In genomic region chr20:62914970-62915457, GRCh38 we compare ENCODE assay signal across 8 cellular contexts. TPM values are rescaled to one million over a fixed set of nuclear protein-coding genes. Genes with fewer than 3 reads are reported as not detected.
DNase-seq lines count a peak whose midpoint lies in the region; ATAC-seq and TF ChIP-seq lines count a peak whose summit lies in the region.
"Had no signal": no experiment of that assay in that cellular context is flagged by ENCODE, and none has a peak within 500 bp of the region (broad histone marks: within the 10 kb centered on the region; RNA-seq: fewer than 3 reads in every experiment).

No MANE protein-coding gene starts in this region.

- H3K9me3 ChIP-seq in GM23248 (ENCODE audit: low read depth) = no peaks in the 10 kb centered on the region
- no peaks in the 10 kb centered on the region for H3K9me3 ChIP-seq in mucosa of descending colon
- H3K9me3 ChIP-seq: thyroid gland had no signal

- H3K27ac ChIP-seq in GM23248 = 0 out of 2 replicates have a peak overlapping the region, but pooled peaks have one; percentile 10
- H3K27ac ChIP-seq: thyroid gland had no signal

- H3K9me2 ChIP-seq in GM23248 (ENCODE audit: insufficient read depth) = no peaks in the 10 kb centered on the region

- no peak overlapping the region for H2AFZ ChIP-seq in GM23248

- 54 to 63% methylated on average over 8 of the region's 8 CpGs for WGBS in GM23248 (ENCODE audit: low coverage in 1 of 2, low lambda C conversion rate in 2 of 2, missing lambda C conversion rate in 2 of 2), 2 experiments

- H3K4me3 ChIP-seq in GM23248 (no peak overlapping the region), mucosa of descending colon (no peak overlapping the region)
- H3K4me3 ChIP-seq: thyroid gland had no signal

- in situ Hi-C loops in GM23248 (cut with MboI) = no loop called here

- intact Hi-C loops in mucosa of descending colon (cut with DNase I, micrococcal nuclease) = no loop called here

- H3K4me1 ChIP-seq in GM23248 (ENCODE audit: insufficient read depth) (0 out of 2 replicates have a peak, but pooled peaks cover 2% of the 10 kb centered on the region), mucosa of descending colon (ENCODE audit: low read depth) (peaks cover 40% of the 10 kb centered on the region)

- DNase-seq in GM23248 (peak; percentile 52), NCI-H510A treated with DMSO at 0.1 percent for 48 hours (lab: John Stamatoyannopoulos, UW) (peak; percentile 84), mucosa of descending colon (no peak), dedifferentiated amniotic fluid mesenchymal stem cell (ENCODE audit: extremely low spot score) (no peak), UCSD-AML1 (lab: John Stamatoyannopoulos, UW; ENCODE audit: unreplicated experiment) (no peak)
- DNase-seq in effector CD8-positive, alpha-beta T cell (lab: John Stamatoyannopoulos, UW) = peak; percentile 24

- 0 out of 2 replicates have a peak overlapping the region, but pooled peaks have one; percentile 6 for H3K9ac ChIP-seq in GM23248

- no peaks in the 10 kb centered on the region for H3K27me3 ChIP-seq in GM23248 (replicated peaks; ENCODE audit: insufficient read depth)
- H3K27me3 ChIP-seq: thyroid gland had no signal

- H3K4me2 ChIP-seq in GM23248 (ENCODE audit: unreplicated experiment) = no peak overlapping the region

- H3K36me3 ChIP-seq in GM23248 (ENCODE audit: low read depth) (peaks cover 16% of the 10 kb centered on the region), mucosa of descending colon (ENCODE audit: low read depth) (peaks cover 11% of the 10 kb centered on the region)

- peaks cover 38% of the 10 kb centered on the region for H4K20me1 ChIP-seq in GM23248 (ENCODE audit: insufficient read depth)

- peaks cover 100% of the 10 kb centered on the region for H3K79me2 ChIP-seq in GM23248 (ENCODE audit: insufficient read depth)

- TF ChIP-seq CTCF in mucosa of descending colon (IDR thresholded peaks at IDR 0.05) = no peak

- H3F3A ChIP-seq in GM23248 (ENCODE audit: insufficient read depth) = 0 out of 2 replicates have a peak, but pooled peaks cover 5% of the 10 kb centered on the region

- peak; percentile 75 for ATAC-seq in mucosa of descending colon
- ATAC-seq in HG02610 (IDR thresholded peaks at IDR 0.05; ENCODE audit: unreplicated experiment) = no peak

RNA-seq across cellular contexts. Expression of gene DIDO1, which starts 11.3 kb away (rescaled TPM):
- total RNA-seq in GM23248 (2014; rRNA removed; shearing (Covaris generic)) = 28.6 and 37.1 TPM in 2 replicates
- 15.5 and 16.2 TPM in 2 replicates for polyA plus RNA-seq in GM23248 (2016; fragmentation: Nextera tagmentation; extraction: Ambion mirVana)
- 10 to 100 TPM; 53.4 to 72.5 (median 67.4) TPM for total RNA-seq in mucosa of descending colon

RNA-seq across cellular contexts. Expression of gene GID8, which starts 22.9 kb away (rescaled TPM):
- total RNA-seq in GM23248 (2014; rRNA removed; shearing (Covaris generic)) = 29.1 and 31.0 TPM in 2 replicates
- polyA plus RNA-seq in GM23248 (2016; fragmentation: Nextera tagmentation; extraction: Ambion mirVana) = 17.5 and 17.6 TPM in 2 replicates
- 10 to 100 TPM; 32.6 to 37.1 (median 34.2) TPM for total RNA-seq in mucosa of descending colon

RNA-seq across cellular contexts. Expression of gene SLC17A9, which starts 37.5 kb away (rescaled TPM):
- 11.1 and 19.5 TPM in 2 replicates for total RNA-seq in GM23248 (2014; rRNA removed; shearing (Covaris generic))
- polyA plus RNA-seq in GM23248 (2016; fragmentation: Nextera tagmentation; extraction: Ambion mirVana) = 17.7 and 23.2 TPM in 2 replicates
- total RNA-seq in mucosa of descending colon = 10 to 100 TPM in 1 of 3 donors, 1 to 10 TPM in 2; 4.8 to 22.2 (median 6.4) TPM

RNA-seq across cellular contexts. Expression of gene TCFL5, which starts 53.4 kb away (rescaled TPM):
- 17.5 and 18.5 TPM in 2 replicates for total RNA-seq in GM23248 (2014; rRNA removed; shearing (Covaris generic))
- polyA plus RNA-seq in GM23248 (2016; fragmentation: Nextera tagmentation; extraction: Ambion mirVana) = 1.2 and 1.7 TPM in 2 replicates
- total RNA-seq in mucosa of descending colon = 10 to 100 TPM in 1 of 3 donors, 1 to 10 TPM in 2; 4.3 to 13.3 (median 6.6) TPM

Comparison
In these comparisons a context has a peak if more than half of its experiments do, and no peak if none do; other contexts are left out.
1. DNase-seq: peak in GM23248 (single experiment), NCI-H510A treated with DMSO at 0.1 percent for 48 hours (single experiment) and effector CD8-positive, alpha-beta T cell (single experiment); none in mucosa of descending colon (0 of 3), dedifferentiated amniotic fluid mesenchymal stem cell (single experiment) and UCSD-AML1 (single experiment).